12 cellular contexts compared by ENCODE assay signal in genomic region chr21:42080788-42081083, GRCh38. TPM values are rescaled to one million over a fixed set of nuclear protein-coding genes. Genes with fewer than 3 reads are reported as not detected.
DNase-seq lines count a peak whose midpoint lies in the region; ATAC-seq and TF ChIP-seq lines count a peak whose summit lies in the region.
"Had no signal": no experiment of that assay in that cellular context is flagged by ENCODE, and none has a peak within 500 bp of the region (broad histone marks: within the 10 kb centered on the region; RNA-seq: fewer than 3 reads in every experiment).

No MANE protein-coding gene starts in this region.

- intact Hi-C loops in activated T-helper 1 cell treated with anti-CD3 and anti-CD28 coated beads, Interleukin-12 subunit alpha, Interleukin-12 subunit beta, Interleukin-2, Interleukin-4 antibody, amounts not matched to agents 30 ng/mL and 10 ng/mL and 1 ng/mL, durations not matched to agents 14 hours and 24 hours and 36 hours (cut with micrococcal nuclease), result no loop called here

- no peaks in the 10 kb centered on the region for H3K36me3 ChIP-seq in neuronal stem cell (replicated peaks in 1 of 2; ENCODE audit: control insufficient read depth in 2 of 2, insufficient read depth in 2 of 2, low read length in 2 of 2)

- H3K4ac ChIP-seq in neuronal stem cell (ENCODE audit: low read length), result no peak overlapping the region

- peaks cover 0 to 20% (median 0%) of the 10 kb centered on the region in 3 experiments for H3K27me3 ChIP-seq in neuronal stem cell (ENCODE audit: control insufficient read depth in 3 of 3, insufficient read depth in 3 of 3, low read depth in 1 of 3, low read length in 3 of 3)

- peak overlapping the region; percentile 79 for H3K18ac ChIP-seq in neuronal stem cell (ENCODE audit: low read length)

- no peaks in the 10 kb centered on the region for H3K27me3 Mint-ChIP-seq in activated T-helper 1 cell treated with anti-CD3 and anti-CD28 coated beads, Interleukin-12 subunit alpha, Interleukin-12 subunit beta, Interleukin-2, Interleukin-4 antibody, amounts not matched to agents 30 ng/mL and 10 ng/mL and 1 ng/mL, durations not matched to agents 14 hours and 24 hours and 36 hours (ENCODE audit: insufficient read depth)

- H3K4me1 ChIP-seq in neuronal stem cell (ENCODE audit: control insufficient read depth in 2 of 2, insufficient read depth in 1 of 2, low read depth in 1 of 2, low read length in 2 of 2), result peaks cover 8 to 9% of the 10 kb centered on the region in 2 donors

- no peaks in the 10 kb centered on the region for H3K79me1 ChIP-seq in neuronal stem cell (ENCODE audit: low read depth, low read length)

- H3K4me1 Mint-ChIP-seq in activated T-helper 1 cell treated with anti-CD3 and anti-CD28 coated beads, Interleukin-12 subunit alpha, Interleukin-12 subunit beta, Interleukin-2, Interleukin-4 antibody, amounts not matched to agents 30 ng/mL and 10 ng/mL and 1 ng/mL, durations not matched to agents 14 hours and 24 hours and 36 hours (ENCODE audit: low read depth), result no peaks in the 10 kb centered on the region

- H3K9me3 Mint-ChIP-seq in activated T-helper 1 cell treated with anti-CD3 and anti-CD28 coated beads, Interleukin-12 subunit alpha, Interleukin-12 subunit beta, Interleukin-2, Interleukin-4 antibody, amounts not matched to agents 30 ng/mL and 10 ng/mL and 1 ng/mL, durations not matched to agents 14 hours and 24 hours and 36 hours, result no peaks in the 10 kb centered on the region

- H3K27ac Mint-ChIP-seq in activated T-helper 1 cell treated with anti-CD3 and anti-CD28 coated beads, Interleukin-12 subunit alpha, Interleukin-12 subunit beta, Interleukin-2, Interleukin-4 antibody, amounts not matched to agents 30 ng/mL and 10 ng/mL and 1 ng/mL, durations not matched to agents 14 hours and 24 hours and 36 hours, result no peak overlapping the region

- H2BK5ac ChIP-seq in neuronal stem cell (ENCODE audit: low read length), result no peak overlapping the region

- H3K36me3 Mint-ChIP-seq in activated T-helper 1 cell treated with anti-CD3 and anti-CD28 coated beads, Interleukin-12 subunit alpha, Interleukin-12 subunit beta, Interleukin-2, Interleukin-4 antibody, amounts not matched to agents 30 ng/mL and 10 ng/mL and 1 ng/mL, durations not matched to agents 14 hours and 24 hours and 36 hours (ENCODE audit: low read depth), result no peaks in the 10 kb centered on the region

- H3K4me3 ChIP-seq in cardiac fibroblast (replicated peaks in 1 of 2; ENCODE audit: low read depth in 2 of 2, low read length in 2 of 2) (no peak overlapping the region), neuronal stem cell (ENCODE audit: low read length in 2 of 2) (no peak overlapping the region)

- no peak overlapping the region for H3K4me2 ChIP-seq in neuronal stem cell (ENCODE audit: insufficient read depth, low read length, poor library complexity, severe bottlenecking)

- H2AK5ac ChIP-seq in neuronal stem cell (ENCODE audit: low read depth, low read length), result no peak overlapping the region

- H4K91ac ChIP-seq in neuronal stem cell (ENCODE audit: low read depth, low read length, poor library complexity), result no peak overlapping the region

- no peak overlapping the region for H2BK120ac ChIP-seq in neuronal stem cell (ENCODE audit: low read depth, low read length)

- no peak overlapping the region for H2AFZ ChIP-seq in neuronal stem cell (ENCODE audit: low read length)

- no peak overlapping the region for H3K23ac ChIP-seq in neuronal stem cell (ENCODE audit: low read depth, low read length, poor library complexity)

- no peak overlapping the region for H3K14ac ChIP-seq in neuronal stem cell (ENCODE audit: low read length)

- no peak overlapping the region for H2BK12ac ChIP-seq in neuronal stem cell (ENCODE audit: low read length)

- no peak for TF ChIP-seq CTCF in cardiac fibroblast (IDR thresholded peaks at IDR 0.05; ENCODE audit: low read depth, low read length)

- DNase-seq in EH (ENCODE audit: low read depth), result peak; percentile 91
- DNase-seq in NCI-H226, result peak; percentile 19
- DNase-seq in cardiac fibroblast (ENCODE audit: low read depth in 2 of 2), result peak; percentile 72 to 84
- DNase-seq in neuronal stem cell (ENCODE audit: low spot score), result no peak
- no peak for DNase-seq in activated T-helper 1 cell treated with anti-CD3 and anti-CD28 coated beads, Interleukin-12 subunit alpha, Interleukin-12 subunit beta, Interleukin-2, Interleukin-4 antibody, amounts not matched to agents 30 ng/mL and 10 ng/mL and 1 ng/mL, durations not matched to agents 14 hours and 24 hours and 36 hours (ENCODE audit: low spot score)
- no peak for DNase-seq in activated CD8-positive, alpha-beta memory T cell treated with anti-CD3 and anti-CD28 coated beads, Interleukin-2, amount 50 U/mL, for 4 hours
- DNase-seq: activated naive CD4-positive, alpha-beta T cell treated with Interleukin-2 at 50 U/mL for 16 hours; NCI-H1417 treated with DMSO at 0.1 percent for 48 hours; occipital lobe had no signal

- no peaks in the 10 kb centered on the region for H3K9me3 ChIP-seq in neuronal stem cell (replicated peaks in 1 of 2; ENCODE audit: control insufficient read depth in 2 of 2, insufficient read depth in 1 of 2, low read depth in 1 of 2, low read length in 2 of 2)

- H2BK15ac ChIP-seq in neuronal stem cell (ENCODE audit: low read length), result no peak overlapping the region

- H4K8ac ChIP-seq in neuronal stem cell (ENCODE audit: low read depth, low read length), result no peak overlapping the region

- WGBS in neuronal stem cell (ENCODE audit: extremely low coverage in 2 of 2, insufficient read length in 2 of 2, insufficient replicate concordance in 1 of 2), 2 donors, result no CpG with 5 or more reads among the region's 6 CpGs

- no peak overlapping the region for H3K4me3 Mint-ChIP-seq in activated T-helper 1 cell treated with anti-CD3 and anti-CD28 coated beads, Interleukin-12 subunit alpha, Interleukin-12 subunit beta, Interleukin-2, Interleukin-4 antibody, amounts not matched to agents 30 ng/mL and 10 ng/mL and 1 ng/mL, durations not matched to agents 14 hours and 24 hours and 36 hours

- no peak overlapping the region for H3K9ac ChIP-seq in neuronal stem cell (ENCODE audit: low read depth, low read length, poor library complexity)

- H3K27ac ChIP-seq in neuronal stem cell (replicated peaks; ENCODE audit: low read length), result no peak overlapping the region

- ATAC-seq in GM19035 (IDR thresholded peaks at IDR 0.05; ENCODE audit: unreplicated experiment) (no peak), HG02588 (IDR thresholded peaks at IDR 0.05; ENCODE audit: unreplicated experiment) (no peak)

RNA-seq across cellular contexts. Expression of gene UMODL1, which starts 9.6 kb away (rescaled TPM):
- polyA plus RNA-seq in neuronal stem cell (2013, experiment 1 of 2), result not detected
- not detected for polyA plus RNA-seq in neuronal stem cell (2013, experiment 2 of 2)
- total RNA-seq in activated T-helper 1 cell treated with anti-CD3 and anti-CD28 coated beads, Interleukin-12 subunit alpha, Interleukin-12 subunit beta, Interleukin-2, Interleukin-4 antibody, amounts not matched to agents 30 ng/mL and 10 ng/mL and 1 ng/mL, durations not matched to agents 14 hours and 24 hours and 36 hours, result not detected in 2 replicates
- total RNA-seq: occipital lobe, temporal lobe had no signal

Comparison
In these comparisons a context has a peak if more than half of its experiments do, and no peak if none do; other contexts are left out.
1. DNase-seq: peak in EH (single experiment), NCI-H226 (single experiment) and cardiac fibroblast (2 of 2); none in neuronal stem cell (single experiment), activated T-helper 1 cell treated with anti-CD3 and anti-CD28 coated beads, Interleukin-12 subunit alpha, Interleukin-12 subunit beta, Interleukin-2, Interleukin-4 antibody, amounts not matched to agents 30 ng/mL and 10 ng/mL and 1 ng/mL, durations not matched to agents 14 hours and 24 hours and 36 hours (single experiment) and activated CD8-positive, alpha-beta memory T cell treated with anti-CD3 and anti-CD28 coated beads, Interleukin-2, amount 50 U/mL, for 4 hours (single experiment).